In the genomic region with DNA sequence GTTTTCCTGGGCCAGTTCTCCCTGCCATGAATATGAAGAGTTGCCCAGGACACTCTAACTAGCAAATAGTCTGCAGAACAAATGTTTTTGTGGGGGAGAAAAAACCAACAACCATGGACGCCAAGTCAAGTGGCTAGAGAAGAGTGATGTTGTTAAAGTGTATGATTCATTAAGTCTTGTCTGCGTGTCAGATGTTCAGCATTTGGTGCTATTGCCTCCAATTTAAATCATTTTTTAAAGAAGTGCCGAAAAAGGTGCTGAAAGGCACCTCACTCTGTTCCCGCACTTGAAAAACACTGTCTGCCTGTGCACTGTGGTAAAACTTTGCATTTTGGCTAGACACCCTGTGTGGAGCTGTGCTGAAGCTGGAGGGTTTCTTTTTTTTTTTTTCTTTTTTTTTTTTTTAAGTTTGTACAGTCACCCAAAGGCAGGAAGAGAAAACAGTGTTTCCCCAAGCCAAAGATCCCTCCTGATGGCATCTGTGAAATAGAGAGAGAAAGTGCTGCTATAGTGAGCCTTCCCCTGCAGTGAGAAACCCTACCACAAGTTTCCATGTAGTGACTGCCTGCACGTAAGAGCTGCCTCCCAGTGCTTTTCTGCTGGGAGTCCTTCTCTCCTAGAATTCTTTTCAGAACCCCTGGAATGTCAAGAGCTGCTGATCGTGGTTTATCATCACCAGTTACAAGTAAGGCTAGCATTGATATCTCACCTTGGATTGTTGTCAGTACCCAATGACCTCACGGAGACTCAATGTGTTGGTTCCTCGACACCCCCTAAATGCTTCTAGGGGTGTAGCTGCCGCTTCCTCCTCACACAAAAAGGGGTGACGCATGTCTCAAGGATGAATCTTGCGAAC, we compare ENCODE assay signal across 10 cellular contexts.
A peak's percentile ranks its signal among the peaks of the same experiment; 100 is the strongest.
DNase-seq lines count a peak whose midpoint lies in the region; ATAC-seq and TF ChIP-seq lines count a peak whose summit lies in the region.
"Had no signal": no experiment of that assay in that cellular context is flagged by ENCODE, and none has a peak within 500 bp of the region (broad histone marks: within the 10 kb centered on the region; RNA-seq: fewer than 3 reads in every experiment).

No MANE protein-coding gene starts in this region.

- intact Hi-C loops in dorsolateral prefrontal cortex (cut with DNase I), result no loop called here

- no peaks in the 10 kb centered on the region for H3F3A ChIP-seq in neural progenitor cell (ENCODE audit: low read depth)

- H3K9me3 ChIP-seq in neural progenitor cell (ENCODE audit: low read depth), result no peaks in the 10 kb centered on the region

- ATAC-seq in GM18868 (IDR thresholded peaks at IDR 0.05; ENCODE audit: unreplicated experiment), result peak; percentile 64
- ATAC-seq in GM21717 (IDR thresholded peaks at IDR 0.05; ENCODE audit: unreplicated experiment), result peak; percentile 69
- ATAC-seq in HG03378 (IDR thresholded peaks at IDR 0.05; ENCODE audit: unreplicated experiment), result peak; percentile 47
- ATAC-seq: Right ventricle myocardium inferior had no signal

- no peaks in the 10 kb centered on the region for H4K20me1 ChIP-seq in neural progenitor cell (ENCODE audit: low read depth)

- TF ChIP-seq CTCF in neural progenitor cell (IDR thresholded peaks at IDR 0.05) (no peak), dorsolateral prefrontal cortex (IDR thresholded peaks at IDR 0.05 in 54 of 56, conservative IDR thresholded peaks at IDR 0.05 in 2 of 56; ENCODE audit: low read depth in 1 of 56, partially characterized antibody in 56 of 56) (no peak)

- H3K4me2 ChIP-seq in neural progenitor cell, result no peak overlapping the region

- no peaks in the 10 kb centered on the region for H3K27me3 Mint-ChIP-seq in neural progenitor cell (ENCODE audit: insufficient read depth, low read depth)

- no peaks in the 10 kb centered on the region for H3K36me3 Mint-ChIP-seq in neural progenitor cell

- H3K4me3 Mint-ChIP-seq in neural progenitor cell, result no peak overlapping the region

- DNase-seq in neural progenitor cell (ENCODE audit: low spot score) (no peak), NCI-H146 (lab: John Stamatoyannopoulos, UW) (no peak), dorsolateral prefrontal cortex (no peak), D341Med (ENCODE audit: low spot score) (no peak)
- DNase-seq: activated CD4-positive, alpha-beta T cell treated with anti-CD3 and anti-CD28 coated beads for 1 hour; NCI-H187 had no signal

- H3K79me2 ChIP-seq in neural progenitor cell (ENCODE audit: low read depth), result no peaks in the 10 kb centered on the region

- peak overlapping the region; percentile 55 for H2AFZ ChIP-seq in neural progenitor cell (replicated peaks)

- H3K4me3 ChIP-seq in neural progenitor cell, result no peak overlapping the region
- H3K4me3 ChIP-seq in dorsolateral prefrontal cortex, result no peak overlapping the region

- no peaks in the 10 kb centered on the region for H3K4me1 ChIP-seq in neural progenitor cell

- H3K27ac Mint-ChIP-seq in neural progenitor cell, result no peak overlapping the region

- H3K4me1 Mint-ChIP-seq in neural progenitor cell, result peaks cover 8% of the 10 kb centered on the region

- no peaks in the 10 kb centered on the region for H3K9me3 Mint-ChIP-seq in neural progenitor cell

- H3K27ac ChIP-seq in neural progenitor cell, result no peak overlapping the region
- no peak overlapping the region for H3K27ac ChIP-seq in dorsolateral prefrontal cortex

- no peaks in the 10 kb centered on the region for H3K36me3 ChIP-seq in neural progenitor cell

- H3K27me3 ChIP-seq in neural progenitor cell (no peaks in the 10 kb centered on the region), dorsolateral prefrontal cortex (peaks cover 0 to 8% (median 0%) of the 10 kb centered on the region in 45 donors)

- no peak overlapping the region for H3K9ac ChIP-seq in neural progenitor cell
